Comparison of ENCODE assay signal across 29 cellular contexts in the genomic region with DNA sequence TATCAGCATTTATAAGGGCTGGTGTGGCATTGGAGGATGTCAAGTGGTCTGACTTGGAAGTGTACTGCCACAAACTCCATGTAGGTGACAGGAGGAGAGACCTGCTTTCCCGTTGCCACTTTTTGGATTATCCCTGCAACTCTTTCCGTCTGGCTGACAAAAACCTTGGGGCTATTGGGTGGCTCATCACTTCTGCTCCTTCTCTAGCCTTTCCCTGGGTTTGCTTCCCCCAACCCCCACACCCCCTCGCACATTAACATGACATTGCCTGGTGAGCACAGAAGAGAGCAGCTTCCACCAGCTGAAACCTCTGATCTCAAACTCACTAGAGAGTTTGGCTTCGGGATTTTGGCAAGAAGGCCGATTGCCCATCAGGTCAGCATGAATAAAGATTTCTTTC. TPM values are rescaled to one million over a fixed set of nuclear protein-coding genes. Genes with fewer than 3 reads are reported as not detected.
DNase-seq lines count a peak whose midpoint lies in the region; ATAC-seq and TF ChIP-seq lines count a peak whose summit lies in the region.
"Had no signal": no experiment of that assay in that cellular context is flagged by ENCODE, and none has a peak within 500 bp of the region (broad histone marks: within the 10 kb centered on the region; RNA-seq: fewer than 3 reads in every experiment).

No MANE protein-coding gene starts in this region.

- H3K27me3 ChIP-seq in cardiac muscle cell (no peaks in the 10 kb centered on the region), dorsolateral prefrontal cortex (peaks cover 0 to 8% (median 0%) of the 10 kb centered on the region in 45 donors)
- H3K27me3 ChIP-seq: left lung, upper lobe of left lung had no signal

- no peaks in the 10 kb centered on the region for H3K4me1 Mint-ChIP-seq in stimulated activated memory B cell treated with anti-CD40 and anti-IgM and Interleukin-4, amounts not matched to agents 10 μg/mL and 1 μg/mL and 100 μg/mL, for 72 hours
- H3K4me1 Mint-ChIP-seq: activated CD8-positive, alpha-beta memory T cell treated with anti-CD3 and anti-CD28 coated beads, Interleukin-2, amount 10 ng/mL, durations not matched to agents 7 days and 5 days; CD4-positive, CD25-positive, alpha-beta regulatory T cell; immature natural killer cell; stimulated activated naive CD8-positive, alpha-beta T cell treated with anti-CD3 and anti-CD28 coated beads, Interleukin-15, amount 100 ng/mL, for 72 hours had no signal

- H3K27me3 Mint-ChIP-seq in stimulated activated memory B cell treated with anti-CD40 and anti-IgM and Interleukin-4, amounts not matched to agents 10 μg/mL and 1 μg/mL and 100 μg/mL, for 72 hours, result peaks cover 17% of the 10 kb centered on the region
- H3K27me3 Mint-ChIP-seq: activated CD8-positive, alpha-beta memory T cell treated with anti-CD3 and anti-CD28 coated beads, Interleukin-2, amount 10 ng/mL, durations not matched to agents 7 days and 5 days had no signal

- H3K36me3 Mint-ChIP-seq in stimulated activated memory B cell treated with anti-CD40 and anti-IgM and Interleukin-4, amounts not matched to agents 10 μg/mL and 1 μg/mL and 100 μg/mL, for 72 hours, result no peaks in the 10 kb centered on the region
- H3K36me3 Mint-ChIP-seq: activated CD8-positive, alpha-beta memory T cell treated with anti-CD3 and anti-CD28 coated beads, Interleukin-2, amount 10 ng/mL, durations not matched to agents 7 days and 5 days; CD4-positive, CD25-positive, alpha-beta regulatory T cell; immature natural killer cell had no signal

- TF ChIP-seq CTCF in cardiac muscle cell (IDR thresholded peaks at IDR 0.05; ENCODE audit: low read depth, low read length) (no peak), dorsolateral prefrontal cortex (IDR thresholded peaks at IDR 0.05 in 54 of 56, conservative IDR thresholded peaks at IDR 0.05 in 2 of 56; ENCODE audit: low read depth in 1 of 56, partially characterized antibody in 56 of 56) (peak in 1 of 56 donors; percentile 16)

- no peak overlapping the region for H3K4me3 ChIP-seq in cardiac muscle cell
- peak overlapping the region in 2 of 59 donors; percentile 7 to 30 for H3K4me3 ChIP-seq in dorsolateral prefrontal cortex
- H3K4me3 ChIP-seq: left lung, upper lobe of left lung had no signal

- H3K4me3 Mint-ChIP-seq in stimulated activated memory B cell treated with anti-CD40 and anti-IgM and Interleukin-4, amounts not matched to agents 10 μg/mL and 1 μg/mL and 100 μg/mL, for 72 hours, result no peak overlapping the region
- H3K4me3 Mint-ChIP-seq: activated CD8-positive, alpha-beta memory T cell treated with anti-CD3 and anti-CD28 coated beads, Interleukin-2, amount 10 ng/mL, durations not matched to agents 7 days and 5 days; activated naive CD4-positive, alpha-beta T cell treated with anti-CD3 and anti-CD28 coated beads for 36 hours; activated T-cell treated with anti-CD3 and anti-CD28 coated beads, Interleukin-2, amount 50 U/mL, for 72 hours; CD4-positive, CD25-positive, alpha-beta regulatory T cell; immature natural killer cell; nephron; stimulated activated naive CD8-positive, alpha-beta T cell treated with anti-CD3 and anti-CD28 coated beads, Interleukin-15, amount 100 ng/mL, for 72 hours had no signal

- intact Hi-C loops in Right ventricle myocardium inferior (cut with DNase I) (no loop called here), dorsolateral prefrontal cortex (cut with DNase I) (no loop called here)

- H3K27ac ChIP-seq in cardiac muscle cell (peak overlapping the region; percentile 46), dorsolateral prefrontal cortex (peak overlapping the region in 37 of 59 donors; percentile 5 to 85 (median 60))
- H3K27ac ChIP-seq: 22Rv1, left lung, parathyroid adenoma, upper lobe of left lung had no signal

- DNase-seq in cardiac muscle cell (ENCODE audit: low read depth in 1 of 2, low spot score in 1 of 2) (no peak), Right ventricle myocardium inferior (ENCODE audit: missing footprints) (no peak), dorsolateral prefrontal cortex (no peak), iPS-NIHi7 (ENCODE audit: extremely low spot score) (peak; percentile 74), superior temporal gyrus (ENCODE audit: extremely low spot score) (peak; percentile 10), NCI-H1417 (lab: John Stamatoyannopoulos, UW) (no peak)
- DNase-seq: activated CD4-positive, alpha-beta T cell treated with anti-CD3 and anti-CD28 coated beads, Interleukin-2, amount 50 U/mL, for 1 hour; activated CD8-positive, alpha-beta memory T cell treated with anti-CD3 and anti-CD28 coated beads, Interleukin-2, amount 10 ng/mL, durations not matched to agents 7 days and 5 days; activated naive CD4-positive, alpha-beta T cell treated with anti-CD3 and anti-CD28 coated beads for 36 hours; activated T-cell treated with anti-CD3 and anti-CD28 coated beads, Interleukin-2, amount 50 U/mL, for 72 hours; amniotic stem cell; CD4-positive, CD25-positive, alpha-beta regulatory T cell; cortex of kidney; DMS 273 treated with DMSO at 0.1 percent for 48 hours; immature natural killer cell; IMR-90; left lung; NCI-H1092; NCI-H187 treated with DMSO at 0.1 percent for 48 hours; NCI-H748 treated with DMSO at 0.1 percent for 48 hours; SHP77; stimulated activated naive CD8-positive, alpha-beta T cell treated with anti-CD3 and anti-CD28 coated beads, Interleukin-15, amount 100 ng/mL, for 72 hours; upper lobe of left lung had no signal

- no peaks in the 10 kb centered on the region for H3K36me3 ChIP-seq in cardiac muscle cell
- H3K36me3 ChIP-seq: left lung, upper lobe of left lung had no signal

- no peaks in the 10 kb centered on the region for H3K9me3 ChIP-seq in cardiac muscle cell (ENCODE audit: low read depth)
- H3K9me3 ChIP-seq: left lung, upper lobe of left lung had no signal

- ATAC-seq in Right ventricle myocardium inferior (no peak), GM21515 (IDR thresholded peaks at IDR 0.05; ENCODE audit: unreplicated experiment) (no peak)
- ATAC-seq in stimulated activated memory B cell treated with anti-CD40 and anti-IgM and Interleukin-4, amounts not matched to agents 10 μg/mL and 1 μg/mL and 100 μg/mL, for 72 hours, result no peak
- ATAC-seq: activated CD8-positive, alpha-beta memory T cell treated with anti-CD3 and anti-CD28 coated beads, Interleukin-2, amount 10 ng/mL, durations not matched to agents 7 days and 5 days; activated T-cell treated with anti-CD3 and anti-CD28 coated beads, Interleukin-2, amount 50 U/mL, for 72 hours; left lung; sciatic nerve; stimulated activated naive CD8-positive, alpha-beta T cell treated with anti-CD3 and anti-CD28 coated beads, Interleukin-15, amount 100 ng/mL, for 72 hours had no signal

- H3K27ac Mint-ChIP-seq in stimulated activated memory B cell treated with anti-CD40 and anti-IgM and Interleukin-4, amounts not matched to agents 10 μg/mL and 1 μg/mL and 100 μg/mL, for 72 hours, result no peak overlapping the region
- H3K27ac Mint-ChIP-seq: activated CD8-positive, alpha-beta memory T cell treated with anti-CD3 and anti-CD28 coated beads, Interleukin-2, amount 10 ng/mL, durations not matched to agents 7 days and 5 days; activated naive CD4-positive, alpha-beta T cell treated with anti-CD3 and anti-CD28 coated beads for 36 hours; activated T-cell treated with anti-CD3 and anti-CD28 coated beads, Interleukin-2, amount 50 U/mL, for 72 hours; immature natural killer cell; nephron; stimulated activated naive CD8-positive, alpha-beta T cell treated with anti-CD3 and anti-CD28 coated beads, Interleukin-15, amount 100 ng/mL, for 72 hours had no signal

- H3K9me3 Mint-ChIP-seq in stimulated activated memory B cell treated with anti-CD40 and anti-IgM and Interleukin-4, amounts not matched to agents 10 μg/mL and 1 μg/mL and 100 μg/mL, for 72 hours, result no peaks in the 10 kb centered on the region
- H3K9me3 Mint-ChIP-seq: activated naive CD4-positive, alpha-beta T cell treated with anti-CD3 and anti-CD28 coated beads for 36 hours; activated T-cell treated with anti-CD3 and anti-CD28 coated beads, Interleukin-2, amount 50 U/mL, for 72 hours; nephron; stimulated activated naive CD8-positive, alpha-beta T cell treated with anti-CD3 and anti-CD28 coated beads, Interleukin-15, amount 100 ng/mL, for 72 hours had no signal

- peaks cover 57% of the 10 kb centered on the region for H3K4me1 ChIP-seq in cardiac muscle cell (ENCODE audit: low read depth)
- H3K4me1 ChIP-seq: left lung, parathyroid adenoma, upper lobe of left lung had no signal

RNA-seq across cellular contexts. Expression of a gene that starts 39.2 kb away (rescaled TPM):
- total RNA-seq in cardiac muscle cell, result 12.8 and 28.7 TPM in 2 replicates
- 10.1 and 21.8 TPM in 2 replicates for polyA plus RNA-seq in cardiac muscle cell
- 82.9 TPM for total RNA-seq in Right ventricle myocardium inferior
- total RNA-seq in dorsolateral prefrontal cortex, result 100 to 1,000 TPM in 1 of 120 experiments, 10 to 100 TPM in 119; 15.7 to 146 (median 33.4) TPM
- total RNA-seq: activated CD8-positive, alpha-beta memory T cell treated with anti-CD3 and anti-CD28 coated beads, Interleukin-2, amount 10 ng/mL, durations not matched to agents 7 days and 5 days; CD4-positive, CD25-positive, alpha-beta regulatory T cell had no signal
- polyA plus RNA-seq: CD4-positive, CD25-positive, alpha-beta regulatory T cell; immature natural killer cell had no signal

Comparison
In these comparisons a context has a peak if more than half of its experiments do, and no peak if none do; other contexts are left out.
1. DNase-seq: peak in iPS-NIHi7 (single experiment) and superior temporal gyrus (single experiment); none in cardiac muscle cell (0 of 2), Right ventricle myocardium inferior (single experiment), dorsolateral prefrontal cortex (0 of 10) and NCI-H1417 (0 of 3).